1 cellular context compared by ENCODE assay signal in genomic region chr1:112575154-112575804, GRCh38.
TF ChIP-seq lines count a peak whose summit lies in the region.

No MANE protein-coding gene starts in this region.

TF ChIP-seq in K562, 482 proteins besides CTCF, POLR2A, EP300 and RAD21 (continued from another document and continues in another):
- TF ChIP-seq ARID3A (IDR thresholded peaks at IDR 0.05; ENCODE audit: borderline replicate concordance, low read depth, low read length) (peak; percentile 88; the same call in 1 of the 2 replicates), ZNF224 (CRISPR knock-in tag; IDR thresholded peaks at IDR 0.05) (no peak), ARID4B (CRISPR knock-in tag; IDR thresholded peaks at IDR 0.05) (peak; percentile 22; the same call in 1 of the 2 replicates), ZNF3 (CRISPR knock-in tag; IDR thresholded peaks at IDR 0.05) (no peak), MAFK (IDR thresholded peaks at IDR 0.05; ENCODE audit: low read length) (peak; percentile 13; the same call in 1 of the 2 replicates), PHF21A (IDR thresholded peaks at IDR 0.05; ENCODE audit: borderline replicate concordance, low read depth) (no peak), MTA1 (IDR thresholded peaks at IDR 0.05; ENCODE audit: borderline replicate concordance) (peak; percentile 82), ZNF395 (CRISPR knock-in tag; IDR thresholded peaks at IDR 0.05) (no peak), ATF4 (CRISPR knock-in tag; IDR thresholded peaks at IDR 0.05) (0 out of 2 replicates have a peak, but pooled peaks have one; percentile 3), LEF1 (IDR thresholded peaks at IDR 0.05) (peak; percentile 86; the same call in 1 of the 2 replicates), POLR3A (IDR thresholded peaks at IDR 0.05; ENCODE audit: borderline replicate concordance, extremely low read depth, insufficient read depth, insufficient read length) (no peak), SMARCC2 (IDR thresholded peaks at IDR 0.05; ENCODE audit: low read depth) (peak; percentile 84), ZNF75A (CRISPR knock-in tag; IDR thresholded peaks at IDR 0.05) (no peak), ARHGAP35 (IDR thresholded peaks at IDR 0.05; ENCODE audit: partially characterized antibody) (no peak), CBFA2T3 (IDR thresholded peaks at IDR 0.05) (0 out of 2 replicates have a peak, but pooled peaks have one; percentile 20), ZNF316 (IDR thresholded peaks at IDR 0.05) (no peak), NEUROD1 (IDR thresholded peaks at IDR 0.05; ENCODE audit: borderline replicate concordance, low read depth, low read length, partially characterized antibody) (peak; percentile 68), CREM (IDR thresholded peaks at IDR 0.05; ENCODE audit: low read depth) (peak; percentile 74), TEAD4 (IDR thresholded peaks at IDR 0.05; ENCODE audit: low read length) (no peak), TEAD4 (CRISPR knock-in tag; IDR thresholded peaks at IDR 0.05; ENCODE audit: borderline replicate concordance) (no peak), ZBTB7A (IDR thresholded peaks at IDR 0.05; ENCODE audit: borderline replicate concordance, control insufficient read depth, low read depth, low read length) (no peak), HNRNPUL1 (IDR thresholded peaks at IDR 0.05; ENCODE audit: low read length) (no peak), MED1 (CRISPR knock-in tag; IDR thresholded peaks at IDR 0.05; ENCODE audit: borderline replicate concordance) (no peak), EP400 (IDR thresholded peaks at IDR 0.05) (peak; percentile 66), AFF1 (IDR thresholded peaks at IDR 0.05; ENCODE audit: low read depth in 1 of 2, partially characterized antibody in 2 of 2) (peak in 1 of 2 experiments; percentile 52), SOX6 (IDR thresholded peaks at IDR 0.05) (peak; percentile 84), NR2C2 (CRISPR knock-in tag; IDR thresholded peaks at IDR 0.05) (no peak), NR2C2 (tag; IDR thresholded peaks at IDR 0.05) (0 out of 2 replicates have a peak, but pooled peaks have one; percentile 17), PRPF4 (IDR thresholded peaks at IDR 0.05; ENCODE audit: insufficient read depth, low read depth, low read length, poor library complexity, severe bottlenecking) (no peak), TEAD2 (tag; IDR thresholded peaks at IDR 0.05) (no peak), SMAD4 (CRISPR knock-in tag; conservative IDR thresholded peaks at IDR 0.05) (0 out of 2 replicates have a peak, but pooled peaks have one; percentile 26), SMARCA5 (IDR thresholded peaks at IDR 0.05) (no peak), HDAC2 (IDR thresholded peaks at IDR 0.05) (peak; percentile 73; the same call in 1 of the 2 replicates), MTA3 (IDR thresholded peaks at IDR 0.05; ENCODE audit: borderline replicate concordance) (peak; percentile 63; the same call in 1 of the 2 replicates), RBM34 (IDR thresholded peaks at IDR 0.05; ENCODE audit: borderline replicate concordance, insufficient read depth, low read length) (no peak), JUNB (CRISPR knock-in tag; conservative IDR thresholded peaks at IDR 0.05) (peak; percentile 93), IRF2 (CRISPR knock-in tag; IDR thresholded peaks at IDR 0.05) (no peak), DMBX1 (CRISPR knock-in tag; IDR thresholded peaks at IDR 0.05; ENCODE audit: borderline replicate concordance) (no peak), RFX1 (IDR thresholded peaks at IDR 0.05) (0 out of 2 replicates have a peak, but pooled peaks have one; percentile 19), STAG1 (CRISPR knock-in tag; IDR thresholded peaks at IDR 0.05; ENCODE audit: borderline replicate concordance) (no peak), NFE2 (IDR thresholded peaks at IDR 0.05; ENCODE audit: low read depth) (peak; percentile 52; the same call in 1 of the 2 replicates), HDAC3 (IDR thresholded peaks at IDR 0.05; ENCODE audit: borderline replicate concordance, partially characterized antibody) (peak; percentile 20), KAT7 (CRISPR knock-in tag; IDR thresholded peaks at IDR 0.05; ENCODE audit: borderline replicate concordance) (peak; percentile 62; the same call in 1 of the 2 replicates), MEIS2 (IDR thresholded peaks at IDR 0.05; ENCODE audit: partially characterized antibody) (peak; percentile 91), ZNF780A (CRISPR knock-in tag; IDR thresholded peaks at IDR 0.05) (no peak), FOXP4 (CRISPR knock-in tag; IDR thresholded peaks at IDR 0.05; ENCODE audit: borderline replicate concordance) (no peak), NCOA2 (IDR thresholded peaks at IDR 0.05; ENCODE audit: partially characterized antibody in 2 of 2) (no peak), FOXJ3 (CRISPR knock-in tag; IDR thresholded peaks at IDR 0.05) (no peak), CC2D1A (IDR thresholded peaks at IDR 0.05) (peak; percentile 8; the same call in 1 of the 2 replicates), MIER1 (IDR thresholded peaks at IDR 0.05; ENCODE audit: low read depth) (no peak)
- TF ChIP-seq, protein P1, sequence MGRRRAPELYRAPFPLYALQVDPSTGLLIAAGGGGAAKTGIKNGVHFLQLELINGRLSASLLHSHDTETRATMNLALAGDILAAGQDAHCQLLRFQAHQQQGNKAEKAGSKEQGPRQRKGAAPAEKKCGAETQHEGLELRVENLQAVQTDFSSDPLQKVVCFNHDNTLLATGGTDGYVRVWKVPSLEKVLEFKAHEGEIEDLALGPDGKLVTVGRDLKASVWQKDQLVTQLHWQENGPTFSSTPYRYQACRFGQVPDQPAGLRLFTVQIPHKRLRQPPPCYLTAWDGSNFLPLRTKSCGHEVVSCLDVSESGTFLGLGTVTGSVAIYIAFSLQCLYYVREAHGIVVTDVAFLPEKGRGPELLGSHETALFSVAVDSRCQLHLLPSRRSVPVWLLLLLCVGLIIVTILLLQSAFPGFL (CRISPR knock-in tag; IDR thresholded peaks at IDR 0.05): no peak
- TF ChIP-seq, protein P2, sequence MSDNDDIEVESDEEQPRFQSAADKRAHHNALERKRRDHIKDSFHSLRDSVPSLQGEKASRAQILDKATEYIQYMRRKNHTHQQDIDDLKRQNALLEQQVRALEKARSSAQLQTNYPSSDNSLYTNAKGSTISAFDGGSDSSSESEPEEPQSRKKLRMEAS (CRISPR knock-in tag; IDR thresholded peaks at IDR 0.05): no peak
- TF ChIP-seq, protein P3, sequence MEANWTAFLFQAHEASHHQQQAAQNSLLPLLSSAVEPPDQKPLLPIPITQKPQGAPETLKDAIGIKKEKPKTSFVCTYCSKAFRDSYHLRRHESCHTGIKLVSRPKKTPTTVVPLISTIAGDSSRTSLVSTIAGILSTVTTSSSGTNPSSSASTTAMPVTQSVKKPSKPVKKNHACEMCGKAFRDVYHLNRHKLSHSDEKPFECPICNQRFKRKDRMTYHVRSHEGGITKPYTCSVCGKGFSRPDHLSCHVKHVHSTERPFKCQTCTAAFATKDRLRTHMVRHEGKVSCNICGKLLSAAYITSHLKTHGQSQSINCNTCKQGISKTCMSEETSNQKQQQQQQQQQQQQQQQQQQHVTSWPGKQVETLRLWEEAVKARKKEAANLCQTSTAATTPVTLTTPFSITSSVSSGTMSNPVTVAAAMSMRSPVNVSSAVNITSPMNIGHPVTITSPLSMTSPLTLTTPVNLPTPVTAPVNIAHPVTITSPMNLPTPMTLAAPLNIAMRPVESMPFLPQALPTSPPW (CRISPR knock-in tag; IDR thresholded peaks at IDR 0.05): 0 out of 2 replicates have a peak, but pooled peaks have one; percentile 15
